23 cellular contexts compared by ENCODE assay signal in genomic region chr11:46984987-46985386, GRCh38. TPM values are rescaled to one million over a fixed set of nuclear protein-coding genes. Genes with fewer than 3 reads are reported as not detected.
DNase-seq lines count a peak whose midpoint lies in the region; ATAC-seq and TF ChIP-seq lines count a peak whose summit lies in the region.
"Had no signal": no experiment of that assay in that cellular context is flagged by ENCODE, and none has a peak within 500 bp of the region (broad histone marks: within the 10 kb centered on the region; RNA-seq: fewer than 3 reads in every experiment).

No MANE protein-coding gene starts in this region.

- no peaks in the 10 kb centered on the region for H3K4me1 ChIP-seq in foreskin keratinocyte

- DNase-seq in DMS53 (lab: John Stamatoyannopoulos, UW), result peak; percentile 32
- DNase-seq in DMS53 treated with DMSO at 0.1 percent for 48 hours (lab: John Stamatoyannopoulos, UW; ENCODE audit: unreplicated experiment), result no peak
- peak; percentile 18 for DNase-seq in SW480 (ENCODE audit: low spot score)
- DNase-seq in left lobe of liver (ENCODE audit: low spot score), result no peak
- no peak for DNase-seq in UCSD-AML1 (lab: John Stamatoyannopoulos, UW; ENCODE audit: unreplicated experiment)
- DNase-seq in foreskin keratinocyte, result no peak
- DNase-seq: C1 segment of cervical spinal cord; CD8-positive, alpha-beta T cell; H9; NCI-H1105; NCI-H146; NCI-H2029; NCI-H2227 treated with DMSO at 0.1 percent for 48 hours; NCI-H510A; NCI-H774; NK-92 treated with Interleukin-12 subunit alpha and Interleukin-12 subunit beta, amount 100 ng/mL, for 24 hours; SIG-M5; SK-N-SH had no signal

- no peaks in the 10 kb centered on the region for H3K27me3 ChIP-seq in foreskin keratinocyte

- ATAC-seq in left lobe of liver (peak; percentile 80), SK-N-SH treated with all-trans-retinoic acid at 6 μM for 48 hours (no peak), GM21360 (IDR thresholded peaks at IDR 0.05; ENCODE audit: unreplicated experiment) (no peak), foreskin keratinocyte (no peak)
- ATAC-seq: CD8-positive, alpha-beta T cell; Panc1 had no signal

- H3K27ac ChIP-seq in foreskin keratinocyte, result no peak overlapping the region
- H3K27ac ChIP-seq: 22Rv1, KMS-11 had no signal

- TF ChIP-seq CTCF in foreskin keratinocyte (conservative IDR thresholded peaks at IDR 0.05), result no peak

TF ChIP-seq in SK-N-SH treated with all-trans-retinoic acid at 6 μM for 48 hours, 23 proteins besides CTCF, POLR2A, EP300 and RAD21:
- no peak for TF ChIP-seq CSRNP3 (CRISPR knock-in tag; IDR thresholded peaks at IDR 0.05)
- TF ChIP-seq RARB (CRISPR knock-in tag; IDR thresholded peaks at IDR 0.05), result no peak
- TF ChIP-seq POU6F1 (CRISPR knock-in tag; IDR thresholded peaks at IDR 0.05; ENCODE audit: borderline replicate concordance, low read depth), result no peak
- TF ChIP-seq PATZ1 (CRISPR knock-in tag; IDR thresholded peaks at IDR 0.05; ENCODE audit: borderline replicate concordance), result no peak
- TF ChIP-seq OSR1 (CRISPR knock-in tag; IDR thresholded peaks at IDR 0.05), result no peak
- no peak for TF ChIP-seq SNAI2 (CRISPR knock-in tag; IDR thresholded peaks at IDR 0.05)
- TF ChIP-seq TOX (CRISPR knock-in tag; IDR thresholded peaks at IDR 0.05; ENCODE audit: borderline replicate concordance), result no peak
- TF ChIP-seq PPARA (CRISPR knock-in tag; IDR thresholded peaks at IDR 0.05; ENCODE audit: borderline replicate concordance), result no peak
- TF ChIP-seq ZC3H10 (CRISPR knock-in tag; IDR thresholded peaks at IDR 0.05), result no peak
- no peak for TF ChIP-seq ZFP3 (CRISPR knock-in tag; IDR thresholded peaks at IDR 0.05)

RNA-seq across cellular contexts. Expression of gene CSTPP1, which starts 48.4 kb away (rescaled TPM):
- 4.1 TPM for total RNA-seq in left lobe of liver
- total RNA-seq in foreskin keratinocyte, result 25.0 and 30.3 TPM in 2 replicates
- 29.5 and 32.5 TPM in 2 replicates for polyA plus RNA-seq in foreskin keratinocyte

Comparison
In these comparisons a context has a peak if more than half of its experiments do, and no peak if none do; other contexts are left out.
1. DNase-seq: peak in DMS53 (single experiment) and SW480 (single experiment); none in DMS53 treated with DMSO at 0.1 percent for 48 hours (single experiment), left lobe of liver (single experiment), UCSD-AML1 (single experiment) and foreskin keratinocyte (0 of 2).